In the genomic region with DNA sequence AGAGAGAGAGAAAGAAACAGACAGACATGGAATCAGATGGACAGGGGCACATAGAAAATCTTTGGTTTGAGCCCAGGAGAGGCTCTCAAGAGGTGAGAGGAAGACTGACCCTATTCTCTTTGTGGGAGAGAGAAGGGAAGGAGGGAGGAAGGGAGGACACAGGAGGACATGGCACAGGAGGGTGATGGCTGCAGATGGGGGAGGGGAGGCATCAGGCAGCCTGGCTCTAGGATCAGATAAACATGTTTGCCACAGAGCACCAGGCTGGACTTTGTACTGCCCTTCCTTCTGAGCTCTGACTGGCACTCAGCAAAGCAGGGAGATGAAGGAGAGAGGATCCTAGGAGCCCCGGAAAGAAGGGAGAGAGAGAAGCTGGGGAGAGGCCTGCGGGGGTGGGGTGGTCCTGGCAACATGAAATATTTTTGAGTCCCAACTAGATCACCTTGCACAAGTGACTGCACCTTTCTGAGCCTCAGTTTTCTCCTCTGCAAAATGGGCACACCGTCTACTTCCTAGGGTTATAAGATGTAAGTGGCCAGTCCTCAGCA, we compare ENCODE assay signal across 19 cellular contexts. TPM values are rescaled to one million over a fixed set of nuclear protein-coding genes. Genes with fewer than 3 reads are reported as not detected.
DNase-seq lines count a peak whose midpoint lies in the region; ATAC-seq, FAIRE-seq and TF ChIP-seq lines count a peak whose summit lies in the region.
"Had no signal": no experiment of that assay in that cellular context is flagged by ENCODE, and none has a peak within 500 bp of the region (broad histone marks: within the 10 kb centered on the region; RNA-seq: fewer than 3 reads in every experiment).

No MANE protein-coding gene starts in this region.

- POLR2A ChIA-PET in HEK293 (lab: Yijun Ruan, JAX): no interaction called here

- peak; percentile 71 for ATAC-seq in left colon
- ATAC-seq in gastrocnemius medialis: no peak
- ATAC-seq: activated CD4-positive, alpha-beta T cell treated with anti-CD3 and anti-CD28 coated beads for 36 hours; gastroesophageal sphincter had no signal

- H3K4me1 ChIP-seq in HEK293 (ENCODE audit: control insufficient read depth, insufficient read depth, low read length): no peaks in the 10 kb centered on the region
- H3K4me1 ChIP-seq in gastrocnemius medialis: no peaks in the 10 kb centered on the region
- H3K4me1 ChIP-seq in uterus: no peaks in the 10 kb centered on the region
- H3K4me1 ChIP-seq: BE2C, gastroesophageal sphincter had no signal

- H3K9me3 ChIP-seq in HEK293 (ENCODE audit: control insufficient read depth, insufficient read depth, low read depth, low read length): no peaks in the 10 kb centered on the region
- no peaks in the 10 kb centered on the region for H3K9me3 ChIP-seq in gastrocnemius medialis
- no peaks in the 10 kb centered on the region for H3K9me3 ChIP-seq in uterus
- H3K9me3 ChIP-seq: BE2C, gastroesophageal sphincter had no signal

- in situ Hi-C loops in gastrocnemius medialis (cut with MboI; ENCODE audit: low sequenced_read_pairs in 4 of 4): no loop called here

- H3K36me3 ChIP-seq in HEK293 (ENCODE audit: control insufficient read depth in 2 of 2, insufficient read depth in 1 of 2, low read length in 2 of 2): no peaks in the 10 kb centered on the region
- no peaks in the 10 kb centered on the region for H3K36me3 ChIP-seq in gastrocnemius medialis
- H3K36me3 ChIP-seq in uterus: no peaks in the 10 kb centered on the region
- H3K36me3 ChIP-seq: BE2C, gastroesophageal sphincter had no signal

- TF ChIP-seq POLR2A in gastrocnemius medialis (IDR thresholded peaks at IDR 0.05) (no peak), GM12891 (IDR thresholded peaks at IDR 0.05; ENCODE audit: low read depth, low read length) (no peak), uterus (IDR thresholded peaks at IDR 0.05) (no peak)

- H3K27me3 ChIP-seq in gastrocnemius medialis: no peaks in the 10 kb centered on the region
- H3K27me3 ChIP-seq in uterus: no peaks in the 10 kb centered on the region
- H3K27me3 ChIP-seq: BE2C, gastroesophageal sphincter had no signal

- DNase-seq in SW480 (ENCODE audit: low spot score): peak; percentile 25
- peak; percentile 82 to 85 for DNase-seq in left colon
- peak; percentile 63 for DNase-seq in renal cortical epithelial cell (ENCODE audit: low read depth)
- DNase-seq in gastrocnemius medialis: no peak
- no peak for DNase-seq in GM12891 (ENCODE audit: insufficient read length, low spot score)
- no peak for DNase-seq in uterus
- DNase-seq: activated CD4-positive, alpha-beta T cell treated with anti-CD3 and anti-CD28 coated beads for 36 hours; activated naive CD4-positive, alpha-beta T cell treated with anti-CD3 and anti-CD28 coated beads, Interleukin-2, amount 10 ng/mL, durations not matched to agents 7 days and 5 days; BE2C; DMS153; KBM-7; mesendoderm; NCI-H1105; occipital lobe; Right ventricle myocardium superior; T-helper 2 cell had no signal

- no peak for FAIRE-seq in GM12891 (lab: Jason Lieb, UNC)

- H3K27ac ChIP-seq in HEK293 (ENCODE audit: extremely low read depth, low read depth, low read length) (no peak overlapping the region), gastrocnemius medialis (no peak overlapping the region), uterus (no peak overlapping the region)
- H3K27ac ChIP-seq: gastroesophageal sphincter had no signal

- intact Hi-C loops in left colon (cut with DNase I, micrococcal nuclease): no loop called here
- intact Hi-C loops in gastrocnemius medialis (cut with DNase I; ENCODE audit: low total_unique reads): no loop called here
- intact Hi-C loops in uterus (cut with DNase I; ENCODE audit: low total_unique reads): no loop called here

- CTCF ChIA-PET in HEK293 (lab: Yijun Ruan, JAX): interaction anchor here (0.6 kb wide), 1 partner anchor 9 kb away, joined by 3 read pairs; no protein-coding TSS in a partner anchor

- H3K4me3 ChIP-seq in HEK293 (ENCODE audit: low read depth, low read length) (no peak overlapping the region), gastrocnemius medialis (no peak overlapping the region), uterus (no peak overlapping the region)
- H3K4me3 ChIP-seq: gastroesophageal sphincter had no signal

- no peak for TF ChIP-seq CTCF in HEK293 (tag by site-specific recombination; IDR thresholded peaks at IDR 0.05)
- TF ChIP-seq CTCF in gastrocnemius medialis (IDR thresholded peaks at IDR 0.05 in 4 of 5, conservative IDR thresholded peaks at IDR 0.05 in 1 of 5): no peak
- no peak for TF ChIP-seq CTCF in uterus (IDR thresholded peaks at IDR 0.05)

TF ChIP-seq in HEK293, 187 proteins besides CTCF, POLR2A, EP300 and RAD21 (continues in another document):
- TF ChIP-seq PATZ1 (tag by site-specific recombination; IDR thresholded peaks at IDR 0.05) (no peak), ZNF202 (tag by site-specific recombination; IDR thresholded peaks at IDR 0.05; ENCODE audit: borderline replicate concordance) (no peak), ZNF391 (tag by site-specific recombination; IDR thresholded peaks at IDR 0.05; ENCODE audit: borderline replicate concordance, low read depth) (no peak), ZNF214 (tag by site-specific recombination; IDR thresholded peaks at IDR 0.05; ENCODE audit: borderline replicate concordance) (no peak), ZNF366 (tag by site-specific recombination; conservative IDR thresholded peaks at IDR 0.05) (peak; percentile 72; the same call in 1 of the 2 replicates)

TF ChIP-seq in GM12891, 5 proteins besides CTCF, POLR2A, EP300 and RAD21:
- no peak for TF ChIP-seq PAX5 (IDR thresholded peaks at IDR 0.05; ENCODE audit: insufficient read depth, low read length, severe bottlenecking)
- no peak for TF ChIP-seq SPI1 (IDR thresholded peaks at IDR 0.05; ENCODE audit: low read depth, low read length)
- no peak for TF ChIP-seq POLR2AphosphoS5 (IDR thresholded peaks at IDR 0.05; ENCODE audit: low read depth, low read length)
- TF ChIP-seq POU2F2 (IDR thresholded peaks at IDR 0.05; ENCODE audit: low read depth, low read length): no peak
- TF ChIP-seq TAF1 (IDR thresholded peaks at IDR 0.05; ENCODE audit: low read depth, low read length): no peak

RNA-seq across cellular contexts. Expression of gene HNF1A, which starts 6.1 kb away (rescaled TPM):
- total RNA-seq in left colon (10 to 100 TPM; 16.0 to 16.9 TPM), renal cortical epithelial cell (1.7 and 1.9 TPM in 2 replicates), gastrocnemius medialis (under 1 TPM in 2 of 4 donors, not detected in 2; 0.07 to 0.10 TPM), uterus (10 to 100 TPM in 1 of 4 donors, not detected in 3; 11.8 TPM)
- not detected for polyA plus RNA-seq in GM12891 (2012; ENCODE audit: low read depth, missing spikeins)
- total RNA-seq: activated CD4-positive, alpha-beta T cell treated with anti-CD3 and anti-CD28 coated beads for 36 hours; occipital lobe; Right ventricle myocardium superior; skeletal muscle tissue had no signal

RNA-seq across cellular contexts. Expression of gene C12orf43, which starts 31.9 kb away (rescaled TPM):
- 10 to 100 TPM; 12.5 to 14.4 TPM for total RNA-seq in left colon
- total RNA-seq in renal cortical epithelial cell: 11.5 and 20.1 TPM in 2 replicates
- 10 to 100 TPM in 1 of 4 donors, 1 to 10 TPM in 3; 2.9 to 13.2 (median 5.1) TPM for total RNA-seq in gastrocnemius medialis
- polyA plus RNA-seq in GM12891 (2012; ENCODE audit: low read depth, missing spikeins): 12.8 TPM
- 10 to 100 TPM; 12.2 to 23.5 (median 19.0) TPM for total RNA-seq in uterus

RNA-seq across cellular contexts. Expression of gene OASL, which starts 54.6 kb away (rescaled TPM):
- total RNA-seq in left colon (10 to 100 TPM in 1 of 2 donors, 1 to 10 TPM in 1; 7.1 to 16.6 TPM), renal cortical epithelial cell (0.94 and 4.0 TPM in 2 replicates), gastrocnemius medialis (under 1 TPM; 0.11 to 0.36 (median 0.19) TPM), uterus (under 1 TPM in 2 of 4 donors, not detected in 2; 0.35 to 0.82 TPM)
- polyA plus RNA-seq in GM12891 (2012; ENCODE audit: low read depth, missing spikeins): 3.1 TPM
- total RNA-seq: skeletal muscle tissue had no signal

Comparison
In these comparisons a context has a peak if more than half of its experiments do, and no peak if none do; other contexts are left out.
1. DNase-seq: peak in SW480 (single experiment), left colon (2 of 2) and renal cortical epithelial cell (single experiment); none in gastrocnemius medialis (0 of 2), GM12891 (single experiment) and uterus (0 of 2).